Comparison of ENCODE assay signal across 14 cellular contexts in the genomic region with DNA sequence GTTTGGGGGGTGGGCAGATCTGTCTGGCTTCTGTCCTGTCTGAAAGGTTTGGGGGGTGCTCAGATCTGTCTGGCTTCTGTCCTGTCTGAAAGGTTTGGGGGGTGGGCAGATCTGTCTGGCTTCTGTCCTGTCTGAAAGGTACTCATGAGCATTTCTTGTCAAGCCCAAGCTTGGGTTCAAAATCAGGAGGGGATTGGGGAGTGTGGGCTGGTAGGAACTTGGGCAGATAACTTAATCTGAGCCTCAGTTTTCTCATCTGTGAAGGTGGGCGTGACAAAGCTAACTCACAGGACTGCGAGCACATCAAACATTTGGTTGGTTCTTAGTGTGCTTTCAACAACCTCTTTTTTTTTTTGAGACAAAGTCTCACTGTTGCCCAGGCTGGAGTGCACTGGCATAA. TPM values are rescaled to one million over a fixed set of nuclear protein-coding genes. Genes with fewer than 3 reads are reported as not detected.
DNase-seq lines count a peak whose midpoint lies in the region; ATAC-seq and TF ChIP-seq lines count a peak whose summit lies in the region.
"Had no signal": no experiment of that assay in that cellular context is flagged by ENCODE, and none has a peak within 500 bp of the region (broad histone marks: within the 10 kb centered on the region; RNA-seq: fewer than 3 reads in every experiment).

No MANE protein-coding gene starts in this region.

- no peak for TF ChIP-seq EP300 in sigmoid colon (IDR thresholded peaks at IDR 0.05)

- no peaks in the 10 kb centered on the region for H3K27me3 Mint-ChIP-seq in activated CD8-positive, alpha-beta memory T cell treated with anti-CD3 and anti-CD28 coated beads, Interleukin-2, amount 10 ng/mL, durations not matched to agents 7 days and 5 days

- H3K27ac Mint-ChIP-seq in activated CD8-positive, alpha-beta memory T cell treated with anti-CD3 and anti-CD28 coated beads, Interleukin-2, amount 10 ng/mL, durations not matched to agents 7 days and 5 days = peak overlapping the region; percentile 35

- H3K4me1 ChIP-seq in RWPE2 (ENCODE audit: insufficient read depth, poor library complexity, severe bottlenecking) (peaks cover 50% of the 10 kb centered on the region), sigmoid colon (peaks cover 0 to 37% (median 20%) of the 10 kb centered on the region in 4 donors), OCI-LY7 (ENCODE audit: insufficient read depth, low read length, poor library complexity, severe bottlenecking) (peaks cover 12% of the 10 kb centered on the region)
- H3K4me1 ChIP-seq in effector memory CD4-positive, alpha-beta T cell (ENCODE audit: control insufficient read depth, insufficient read depth, low read length, poor library complexity, severe bottlenecking) = peaks cover 19% of the 10 kb centered on the region

- WGBS in sigmoid colon, 2 donors = 72 to 78% methylated on average over 2 of the region's 2 CpGs

- peaks cover 12% of the 10 kb centered on the region for H3K36me3 Mint-ChIP-seq in activated CD8-positive, alpha-beta memory T cell treated with anti-CD3 and anti-CD28 coated beads, Interleukin-2, amount 10 ng/mL, durations not matched to agents 7 days and 5 days

- no peak overlapping the region for H3K4me2 ChIP-seq in OCI-LY7 (ENCODE audit: low read length)

- no peaks in the 10 kb centered on the region for H3K9me3 Mint-ChIP-seq in activated CD8-positive, alpha-beta memory T cell treated with anti-CD3 and anti-CD28 coated beads, Interleukin-2, amount 10 ng/mL, durations not matched to agents 7 days and 5 days (ENCODE audit: low read depth)

- H3K4me3 Mint-ChIP-seq in activated CD8-positive, alpha-beta memory T cell treated with anti-CD3 and anti-CD28 coated beads, Interleukin-2, amount 10 ng/mL, durations not matched to agents 7 days and 5 days = no peak overlapping the region

- no peaks in the 10 kb centered on the region for H3K9me2 ChIP-seq in OCI-LY7 (ENCODE audit: insufficient read depth, low read length)

- H3K4me3 ChIP-seq in RWPE2 (ENCODE audit: severe bottlenecking) = no peak overlapping the region
- no peak overlapping the region for H3K4me3 ChIP-seq in effector memory CD4-positive, alpha-beta T cell (ENCODE audit: insufficient read depth, low read depth, low read length, poor library complexity, severe bottlenecking)
- no peak overlapping the region for H3K4me3 ChIP-seq in sigmoid colon
- H3K4me3 ChIP-seq in OCI-LY7 (ENCODE audit: low read depth, low read length, poor library complexity, severe bottlenecking) = no peak overlapping the region
- H3K4me3 ChIP-seq: heart left ventricle, thyroid gland had no signal

- no peak for ATAC-seq in activated CD8-positive, alpha-beta memory T cell treated with anti-CD3 and anti-CD28 coated beads, Interleukin-2, amount 10 ng/mL, durations not matched to agents 7 days and 5 days
- ATAC-seq in RWPE2 (ENCODE audit: low read depth) (no peak), HG03139 (IDR thresholded peaks at IDR 0.05; ENCODE audit: unreplicated experiment) (no peak)

- no peak for TF ChIP-seq POLR2A in sigmoid colon (IDR thresholded peaks at IDR 0.05)

- peak; percentile 30 for DNase-seq in activated CD8-positive, alpha-beta memory T cell treated with anti-CD3 and anti-CD28 coated beads, Interleukin-2, amount 10 ng/mL, durations not matched to agents 7 days and 5 days
- DNase-seq in activated CD8-positive, alpha-beta memory T cell treated with anti-CD3 and anti-CD28 coated beads, Interleukin-2, amount 50 U/mL, for 4 hours = no peak
- DNase-seq in RWPE2 (ENCODE audit: low spot score) (no peak), sigmoid colon (peak; percentile 13), OCI-LY7 (ENCODE audit: low spot score) (no peak), NCI-H128 (lab: John Stamatoyannopoulos, UW; ENCODE audit: unreplicated experiment) (no peak)
- no peak for DNase-seq in effector memory CD4-positive, alpha-beta T cell
- DNase-seq: ACHN, heart left ventricle, Karpas-422, NCI-H1105 treated with DMSO at 0.1 percent for 48 hours, NCI-H226, thyroid gland had no signal

- H4K20me1 ChIP-seq in OCI-LY7 (ENCODE audit: insufficient read depth, low read length) = no peaks in the 10 kb centered on the region; the same call in 1 of the 2 replicates

- CTCF ChIA-PET in activated CD8-positive, alpha-beta memory T cell treated with anti-CD3 and anti-CD28 coated beads, Interleukin-2, amount 10 ng/mL, durations not matched to agents 7 days and 5 days (lab: Charles Lee) = interaction anchor here (1.1 to 1.6 kb wide), 4 partner anchors 7 to 17 kb away, joined by 3 to 5 read pairs (median 4); no protein-coding TSS in a partner anchor
- CTCF ChIA-PET in OCI-LY7 (lab: Charles Lee; ENCODE audit: unreplicated experiment) = no interaction called here

- no peaks in the 10 kb centered on the region for H3K27me3 ChIP-seq in RWPE2 (ENCODE audit: insufficient read depth, poor library complexity, severe bottlenecking)
- H3K27me3 ChIP-seq in effector memory CD4-positive, alpha-beta T cell (replicated peaks; ENCODE audit: control insufficient read depth, insufficient read depth, low read length, poor library complexity, severe bottlenecking) = no peaks in the 10 kb centered on the region
- H3K27me3 ChIP-seq in sigmoid colon = no peaks in the 10 kb centered on the region
- H3K27me3 ChIP-seq: heart left ventricle, thyroid gland had no signal

- H3K9me3 ChIP-seq in RWPE2 (ENCODE audit: severe bottlenecking) (no peaks in the 10 kb centered on the region), sigmoid colon (no peaks in the 10 kb centered on the region), OCI-LY7 (ENCODE audit: low read length) (no peaks in the 10 kb centered on the region)
- no peaks in the 10 kb centered on the region for H3K9me3 ChIP-seq in effector memory CD4-positive, alpha-beta T cell (ENCODE audit: control insufficient read depth, low read length)
- H3K9me3 ChIP-seq: heart left ventricle, thyroid gland had no signal

- TF ChIP-seq CTCF in RWPE2 (IDR thresholded peaks at IDR 0.05; ENCODE audit: poor library complexity, severe bottlenecking) (no peak), sigmoid colon (IDR thresholded peaks at IDR 0.05) (no peak), OCI-LY7 (conservative IDR thresholded peaks at IDR 0.05; ENCODE audit: low read length) (no peak)

- peaks cover 61% of the 10 kb centered on the region for H3K4me1 Mint-ChIP-seq in activated CD8-positive, alpha-beta memory T cell treated with anti-CD3 and anti-CD28 coated beads, Interleukin-2, amount 10 ng/mL, durations not matched to agents 7 days and 5 days

- BruUV-seq in OCI-LY7 (replicated peaks; lab: Mats Ljungman, UMichigan) = no TSS peak

- no peak overlapping the region for H2AFZ ChIP-seq in OCI-LY7 (ENCODE audit: low read length)

- H3K79me2 ChIP-seq in OCI-LY7 (ENCODE audit: insufficient read depth, low read depth, low read length) = no peaks in the 10 kb centered on the region

- POLR2A ChIA-PET in OCI-LY7 (lab: Charles Lee) = no interaction called here

- intact Hi-C loops in sigmoid colon (cut with DNase I) = no loop called here
- intact Hi-C loops in OCI-LY7 (cut with micrococcal nuclease; ENCODE audit: unreplicated experiment) = no loop called here

- H3K27ac ChIP-seq in RWPE2 (ENCODE audit: poor library complexity, severe bottlenecking) = peak overlapping the region; percentile 79
- peak overlapping the region; percentile 15 for H3K27ac ChIP-seq in effector memory CD4-positive, alpha-beta T cell (ENCODE audit: insufficient read depth, low read length, poor library complexity, severe bottlenecking)
- no peak overlapping the region for H3K27ac ChIP-seq in sigmoid colon
- H3K27ac ChIP-seq in OCI-LY7 (ENCODE audit: low read depth, low read length, poor library complexity, severe bottlenecking) = no peak overlapping the region

- H3K36me3 ChIP-seq in RWPE2 (ENCODE audit: low read depth) (peaks cover 31% of the 10 kb centered on the region), sigmoid colon (peaks cover 0 to 26% (median 4%) of the 10 kb centered on the region in 4 donors), OCI-LY7 (ENCODE audit: insufficient read depth, low read length) (peaks cover 24% of the 10 kb centered on the region; the same call in 1 of the 2 replicates)
- peaks cover 4% of the 10 kb centered on the region for H3K36me3 ChIP-seq in effector memory CD4-positive, alpha-beta T cell (ENCODE audit: control insufficient read depth, insufficient read depth, low read length)

RNA-seq across cellular contexts. Expression of a gene that starts 35.2 kb away (rescaled TPM):
- 10 to 100 TPM; 52.3 to 63.8 TPM for total RNA-seq in activated CD8-positive, alpha-beta memory T cell treated with anti-CD3 and anti-CD28 coated beads, Interleukin-2, amount 10 ng/mL, durations not matched to agents 7 days and 5 days
- total RNA-seq in sigmoid colon (10 to 100 TPM; 43.8 to 47.6 (median 46.2) TPM), OCI-LY7 (2022) (71.5 and 77.9 TPM in 2 replicates)
- 10 to 100 TPM; 12.6 to 23.1 (median 19.7) TPM for polyA plus RNA-seq in sigmoid colon
- 50.9 and 51.5 TPM in 2 replicates for total RNA-seq in OCI-LY7 (2014; rRNA removed; shearing (Covaris generic))

Comparison
In these comparisons a context has a peak if more than half of its experiments do, and no peak if none do; other contexts are left out.
1. DNase-seq: peak in activated CD8-positive, alpha-beta memory T cell treated with anti-CD3 and anti-CD28 coated beads, Interleukin-2, amount 10 ng/mL, durations not matched to agents 7 days and 5 days (single experiment) and sigmoid colon (single experiment); none in activated CD8-positive, alpha-beta memory T cell treated with anti-CD3 and anti-CD28 coated beads, Interleukin-2, amount 50 U/mL, for 4 hours (single experiment), RWPE2 (single experiment), effector memory CD4-positive, alpha-beta T cell (0 of 3), OCI-LY7 (single experiment) and NCI-H128 (single experiment).
2. H3K27ac ChIP-seq: peak in RWPE2 (single experiment) and effector memory CD4-positive, alpha-beta T cell (single experiment); none in sigmoid colon (0 of 4) and OCI-LY7 (single experiment).